Comparison of ENCODE assay signal across 32 cellular contexts in genomic region chr1:199404976-199405375, GRCh38.
A peak's percentile ranks its signal among the peaks of the same experiment; 100 is the strongest.
DNase-seq lines count a peak whose midpoint lies in the region; TF ChIP-seq lines count a peak whose summit lies in the region.
"Had no signal": no experiment of that assay in that cellular context is flagged by ENCODE, and none has a peak within 500 bp of the region (broad histone marks: within the 10 kb centered on the region; RNA-seq: fewer than 3 reads in every experiment).

No MANE protein-coding gene starts in this region.

- H3K9me3 Mint-ChIP-seq in HFFc6, result no peaks in the 10 kb centered on the region
- H3K9me3 Mint-ChIP-seq: activated B cell treated with CpG ODN at 0.5 μM for 24 hours; CD14-positive monocyte; T-helper 1 cell treated with Interleukin-12 subunit alpha and Interleukin-12 subunit beta and Interleukin-4 antibody, amounts not matched to agents 30 μg/mL and 1 μg/mL, for 36 hours had no signal

- DNase-seq in HFFc6 (peak; percentile 25), amniotic epithelial cell (ENCODE audit: low read depth) (peak; percentile 16), fibroblast of mammary gland (ENCODE audit: low read depth) (peak; percentile 21), OCI-M1 (lab: John Stamatoyannopoulos, UW) (no peak), mucosa of gallbladder (ENCODE audit: low spot score) (no peak), anterior cingulate cortex (lab: John Stamatoyannopoulos, UW) (no peak), NCI-H2171 (lab: John Stamatoyannopoulos, UW) (no peak)
- DNase-seq: activated B cell treated with CpG ODN at 0.5 μM for 24 hours; activated CD4-positive, alpha-beta T cell treated with anti-CD3 and anti-CD28 coated beads, Interleukin-2, amount 50 U/mL, for 48 hours; activated gamma-delta T cell treated with Interleukin-2 at 50 U/mL for 16 hours; activated naive CD8-positive, alpha-beta T cell treated with anti-CD3 and anti-CD28 coated beads, Interleukin-2, amount 10 ng/mL, durations not matched to agents 7 days and 5 days; activated T-cell treated with anti-CD3 and anti-CD28 coated beads, Interleukin-2, amount 50 U/mL, for 48 hours; Caco-2; colonic mucosa; effector CD8-positive, alpha-beta T cell; gastrocnemius medialis; GF-D8; kidney glomerular epithelial cell; lower lobe of right lung; naive thymus-derived CD8-positive, alpha-beta T cell; NCI-H1092; NCI-H1694; NCI-H82; psoas muscle; sigmoid colon; stimulated activated CD4-positive, alpha-beta T cell treated with anti-CD3 and anti-CD28 coated beads, Interleukin-15, amount 100 ng/mL, for 24 hours; transverse colon had no signal

- no peak overlapping the region for H3K4me3 ChIP-seq in fibroblast of mammary gland (ENCODE audit: control insufficient read depth, low read depth, low read length)
- H3K4me3 ChIP-seq: breast epithelium, colonic mucosa, gastrocnemius medialis, lower lobe of right lung, psoas muscle, sigmoid colon, transverse colon had no signal

- H3K27me3 Mint-ChIP-seq in HFFc6 (ENCODE audit: insufficient read depth), result no peaks in the 10 kb centered on the region; the same call in 1 of the 2 replicates
- H3K27me3 Mint-ChIP-seq: activated B cell treated with CpG ODN at 0.5 μM for 24 hours had no signal

- H3K4me3 Mint-ChIP-seq in HFFc6, result no peak overlapping the region
- H3K4me3 Mint-ChIP-seq: activated B cell treated with CpG ODN at 0.5 μM for 24 hours; activated naive CD8-positive, alpha-beta T cell treated with anti-CD3 and anti-CD28 coated beads, Interleukin-2, amount 10 ng/mL, durations not matched to agents 7 days and 5 days; CD14-positive monocyte; IgD-negative memory B cell; naive thymus-derived CD8-positive, alpha-beta T cell; stimulated activated effector memory CD8-positive, alpha-beta T cell treated with anti-CD3 and anti-CD28 coated beads, Interleukin-12 subunit alpha, Interleukin-12 subunit beta, amount 100 ng/mL, for 72 hours; T-helper 1 cell treated with Interleukin-12 subunit alpha and Interleukin-12 subunit beta and Interleukin-4 antibody, amounts not matched to agents 30 μg/mL and 1 μg/mL, for 36 hours had no signal

- H3K4me1 Mint-ChIP-seq in HFFc6 (ENCODE audit: low read depth), result peaks cover 29% of the 10 kb centered on the region; the same call in 1 of the 2 replicates
- H3K4me1 Mint-ChIP-seq: stimulated activated effector memory CD8-positive, alpha-beta T cell treated with anti-CD3 and anti-CD28 coated beads, Interleukin-12 subunit alpha, Interleukin-12 subunit beta, amount 100 ng/mL, for 72 hours had no signal

- no peaks in the 10 kb centered on the region for H3K36me3 Mint-ChIP-seq in HFFc6 (ENCODE audit: low read depth)
- H3K36me3 Mint-ChIP-seq: activated naive CD8-positive, alpha-beta T cell treated with anti-CD3 and anti-CD28 coated beads, Interleukin-2, amount 10 ng/mL, durations not matched to agents 7 days and 5 days; CD14-positive monocyte; stimulated activated effector memory CD8-positive, alpha-beta T cell treated with anti-CD3 and anti-CD28 coated beads, Interleukin-12 subunit alpha, Interleukin-12 subunit beta, amount 100 ng/mL, for 72 hours had no signal

- TF ChIP-seq CTCF in HFFc6 (IDR thresholded peaks at IDR 0.05) (no peak), fibroblast of mammary gland (conservative IDR thresholded peaks at IDR 0.05; ENCODE audit: control insufficient read depth, insufficient read depth, low read depth, low read length) (no peak)

- H3K27ac Mint-ChIP-seq in HFFc6, result no peak overlapping the region
- H3K27ac Mint-ChIP-seq: activated B cell treated with CpG ODN at 0.5 μM for 24 hours; activated naive CD8-positive, alpha-beta T cell treated with anti-CD3 and anti-CD28 coated beads, Interleukin-2, amount 10 ng/mL, durations not matched to agents 7 days and 5 days; naive thymus-derived CD8-positive, alpha-beta T cell; stimulated activated effector memory CD8-positive, alpha-beta T cell treated with anti-CD3 and anti-CD28 coated beads, Interleukin-12 subunit alpha, Interleukin-12 subunit beta, amount 100 ng/mL, for 72 hours; T-helper 1 cell treated with Interleukin-12 subunit alpha and Interleukin-12 subunit beta and Interleukin-4 antibody, amounts not matched to agents 30 μg/mL and 1 μg/mL, for 36 hours had no signal

Comparison
In these comparisons a context has a peak if more than half of its experiments do, and no peak if none do; other contexts are left out.
1. DNase-seq: peak in HFFc6 (single experiment), amniotic epithelial cell (single experiment) and fibroblast of mammary gland (single experiment); none in OCI-M1 (single experiment), mucosa of gallbladder (single experiment), anterior cingulate cortex (0 of 58) and NCI-H2171 (single experiment).